8 cellular contexts compared by ENCODE assay signal in genomic region chr7:12685550-12685949, GRCh38. TPM values are rescaled to one million over a fixed set of nuclear protein-coding genes. Genes with fewer than 3 reads are reported as not detected.
A peak's percentile ranks its signal among the peaks of the same experiment; 100 is the strongest.
DNase-seq lines count a peak whose midpoint lies in the region; ATAC-seq and TF ChIP-seq lines count a peak whose summit lies in the region.

No MANE protein-coding gene starts in this region.

- CTCF ChIA-PET in PC-3 (lab: Charles Lee): interaction anchor here (0.6 to 2.4 kb wide), 8 partner anchors 21 to 513 kb away, joined by 3 to 15 read pairs (median 6); no protein-coding TSS in a partner anchor

- H3K4me2 ChIP-seq in PC-3 (ENCODE audit: low read length) (peak overlapping the region; percentile 83), hepatocyte (peak overlapping the region; percentile 79)

- peak overlapping the region; percentile 92 for H3K4me3 ChIP-seq in PC-3 (ENCODE audit: low read length)
- H3K4me3 ChIP-seq in hepatocyte: peak overlapping the region; percentile 72

- H3K27me3 Mint-ChIP-seq in activated naive CD8-positive, alpha-beta T cell treated with anti-CD3 and anti-CD28 coated beads, Interleukin-2, amount 10 ng/mL, durations not matched to agents 7 days and 5 days: no peaks in the 10 kb centered on the region

- no peaks in the 10 kb centered on the region for H3K9me3 Mint-ChIP-seq in activated naive CD8-positive, alpha-beta T cell treated with anti-CD3 and anti-CD28 coated beads, Interleukin-2, amount 10 ng/mL, durations not matched to agents 7 days and 5 days

- POLR2A ChIA-PET in PC-3 (lab: Charles Lee; ENCODE audit: unreplicated experiment): interaction anchor here (0.6 kb wide), 1 partner anchor 20 kb away, joined by 6 read pairs; no protein-coding TSS in a partner anchor
- POLR2A ChIA-PET in activated naive CD8-positive, alpha-beta T cell treated with anti-CD3 and anti-CD28 coated beads, Interleukin-2, amount 10 ng/mL, durations not matched to agents 7 days and 5 days (lab: Charles Lee): interaction anchor here (1.1 to 2.1 kb wide), 2 partner anchors 46 to 498 kb away, joined by 3 to 18 read pairs; no protein-coding TSS in a partner anchor

- peak overlapping the region; percentile 71 for H3K27ac ChIP-seq in PC-3 (ENCODE audit: low read length)
- H3K27ac ChIP-seq in hepatocyte: peak overlapping the region; percentile 92

- H3K27ac Mint-ChIP-seq in activated naive CD8-positive, alpha-beta T cell treated with anti-CD3 and anti-CD28 coated beads, Interleukin-2, amount 10 ng/mL, durations not matched to agents 7 days and 5 days: peak overlapping the region; percentile 74

- H3K27me3 ChIP-seq in PC-3 (ENCODE audit: low read length) (no peaks in the 10 kb centered on the region), hepatocyte (no peaks in the 10 kb centered on the region)

- intact Hi-C loops in PC-3 (cut with micrococcal nuclease): loop anchor here (1.0 to 5.0 kb wide), 3 partner anchors 494 to 578 kb away; no protein-coding TSS in a partner anchor

- peaks cover 22% of the 10 kb centered on the region for H3K4me1 Mint-ChIP-seq in activated naive CD8-positive, alpha-beta T cell treated with anti-CD3 and anti-CD28 coated beads, Interleukin-2, amount 10 ng/mL, durations not matched to agents 7 days and 5 days

- ATAC-seq in PC-3: peak; percentile 6
- no peak for ATAC-seq in activated naive CD8-positive, alpha-beta T cell treated with anti-CD3 and anti-CD28 coated beads, Interleukin-2, amount 10 ng/mL, durations not matched to agents 7 days and 5 days (ENCODE audit: low read depth)

- H2AFZ ChIP-seq in PC-3 (ENCODE audit: low read length): peak overlapping the region; percentile 91
- H2AFZ ChIP-seq in hepatocyte: peak overlapping the region; percentile 54

- peak overlapping the region; percentile 74 for H3K4me3 Mint-ChIP-seq in activated naive CD8-positive, alpha-beta T cell treated with anti-CD3 and anti-CD28 coated beads, Interleukin-2, amount 10 ng/mL, durations not matched to agents 7 days and 5 days

- H3K9me3 ChIP-seq in PC-3 (ENCODE audit: low read length) (no peaks in the 10 kb centered on the region), hepatocyte (ENCODE audit: low read depth) (no peaks in the 10 kb centered on the region)

- H3K79me2 ChIP-seq in PC-3 (ENCODE audit: low read length): peaks cover 30% of the 10 kb centered on the region
- peaks cover 27% of the 10 kb centered on the region for H3K79me2 ChIP-seq in hepatocyte

- WGBS in hepatocyte (ENCODE audit: low lambda C conversion rate, missing lambda C conversion rate): 65% methylated on average over 13 of the region's 13 CpGs

- peak; percentile 82 for TF ChIP-seq CTCF in PC-3 (conservative IDR thresholded peaks at IDR 0.05; ENCODE audit: low read depth, low read length)
- peak; percentile 28 for TF ChIP-seq CTCF in hepatocyte (IDR thresholded peaks at IDR 0.05; ENCODE audit: poor library complexity)

- BruUV-seq in PC-3 (replicated peaks; lab: Mats Ljungman, UMichigan): no TSS peak

- H3K36me3 ChIP-seq in PC-3 (ENCODE audit: low read depth, low read length) (no peaks in the 10 kb centered on the region), hepatocyte (replicated peaks; ENCODE audit: insufficient read depth, low read depth) (no peaks in the 10 kb centered on the region)

- H3F3A ChIP-seq in PC-3 (ENCODE audit: low read length, unreplicated experiment): no peaks in the 10 kb centered on the region

- peaks cover 2% of the 10 kb centered on the region for H3K36me3 Mint-ChIP-seq in activated naive CD8-positive, alpha-beta T cell treated with anti-CD3 and anti-CD28 coated beads, Interleukin-2, amount 10 ng/mL, durations not matched to agents 7 days and 5 days

- H3K9me2 ChIP-seq in PC-3 (replicated peaks; ENCODE audit: low read length): no peaks in the 10 kb centered on the region
- no peaks in the 10 kb centered on the region for H3K9me2 ChIP-seq in hepatocyte (replicated peaks; ENCODE audit: insufficient read depth)

- H4K20me1 ChIP-seq in PC-3 (ENCODE audit: low read length): peaks cover 23% of the 10 kb centered on the region
- peaks cover 13% of the 10 kb centered on the region for H4K20me1 ChIP-seq in hepatocyte (ENCODE audit: insufficient read depth, poor library complexity, severe bottlenecking)

- peak overlapping the region; percentile 86 for H3K9ac ChIP-seq in PC-3 (ENCODE audit: low read length)

- H3K4me1 ChIP-seq in PC-3 (ENCODE audit: insufficient read depth, low read length) (peaks cover 28% of the 10 kb centered on the region), hepatocyte (ENCODE audit: insufficient read depth) (no peaks in the 10 kb centered on the region)

- DNase-seq in NCI-H82 (lab: John Stamatoyannopoulos, UW) (peak; percentile 24), NCI-H82 treated with DMSO at 0.1 percent for 48 hours (lab: John Stamatoyannopoulos, UW; ENCODE audit: unreplicated experiment) (no peak), PC-3 (peak; percentile 85), hepatocyte (ENCODE audit: low spot score) (peak; percentile 53), NCI-H526 treated with DMSO at 0.1 percent for 48 hours (lab: John Stamatoyannopoulos, UW) (no peak)
- no peak for DNase-seq in activated naive CD8-positive, alpha-beta T cell treated with anti-CD3 and anti-CD28 coated beads, Interleukin-2, amount 10 ng/mL, durations not matched to agents 7 days and 5 days
- DNase-seq in stimulated activated CD4-positive, alpha-beta T cell treated with anti-CD3 and anti-CD28 coated beads, Interleukin-2, amount 100 ng/mL, for 48 hours: peak; percentile 0 to 4
- no peak for DNase-seq in activated CD4-positive, CD25-positive, alpha-beta regulatory T cell treated with anti-CD3 and anti-CD28 coated beads, Interleukin-2, amount 50 U/mL, for 72 hours

RNA-seq across cellular contexts. Expression of gene ARL4A, which starts 1.9 kb away (rescaled TPM):
- 23.7 and 25.1 TPM in 2 replicates for total RNA-seq in PC-3 (2014; rRNA removed)
- 10 to 100 TPM; 11.7 to 12.0 TPM for total RNA-seq in activated naive CD8-positive, alpha-beta T cell treated with anti-CD3 and anti-CD28 coated beads, Interleukin-2, amount 10 ng/mL, durations not matched to agents 7 days and 5 days
- total RNA-seq in hepatocyte: 64.0 and 66.7 TPM in 2 replicates
- 59.3 and 60.3 TPM in 2 replicates for polyA plus RNA-seq in hepatocyte

Comparison
In these comparisons a context has a peak if more than half of its experiments do, and no peak if none do; other contexts are left out.
1. DNase-seq: peak in NCI-H82 (single experiment), PC-3 (single experiment), hepatocyte (single experiment) and stimulated activated CD4-positive, alpha-beta T cell treated with anti-CD3 and anti-CD28 coated beads, Interleukin-2, amount 100 ng/mL, for 48 hours (2 of 2); none in NCI-H82 treated with DMSO at 0.1 percent for 48 hours (single experiment), activated naive CD8-positive, alpha-beta T cell treated with anti-CD3 and anti-CD28 coated beads, Interleukin-2, amount 10 ng/mL, durations not matched to agents 7 days and 5 days (single experiment), activated CD4-positive, CD25-positive, alpha-beta regulatory T cell treated with anti-CD3 and anti-CD28 coated beads, Interleukin-2, amount 50 U/mL, for 72 hours (single experiment) and NCI-H526 treated with DMSO at 0.1 percent for 48 hours (single experiment).